Comparison of ENCODE assay signal across 1 cellular context in genomic region chr3:128317698-128318231, GRCh38.
TF ChIP-seq lines count a peak whose summit lies in the region.

No MANE protein-coding gene starts in this region.

TF ChIP-seq in HepG2, 621 proteins besides CTCF, POLR2A, EP300 and RAD21 (continued from another document):
- TF ChIP-seq NRL (CRISPR knock-in tag; IDR thresholded peaks at IDR 0.05; ENCODE audit: borderline replicate concordance), result 0 out of 2 replicates have a peak, but pooled peaks have one; percentile 33
